Comparison of ENCODE assay signal across 8 cellular contexts in genomic region chr6:118719351-118720124, GRCh38.
DNase-seq lines count a peak whose midpoint lies in the region; ATAC-seq and TF ChIP-seq lines count a peak whose summit lies in the region.

No MANE protein-coding gene starts in this region.

- peaks cover 19% of the 10 kb centered on the region for H3K4me1 ChIP-seq in SJCRH30
- no peaks in the 10 kb centered on the region for H3K4me1 ChIP-seq in uterus
- no peaks in the 10 kb centered on the region for H3K4me1 ChIP-seq in ascending aorta

- DNase-seq in SJCRH30 = peak; percentile 65 to 74
- DNase-seq in nephron progenitor cell = no peak
- DNase-seq in uterus = no peak
- DNase-seq in NCI-H128 (lab: John Stamatoyannopoulos, UW; ENCODE audit: unreplicated experiment) = no peak
- no peak for DNase-seq in ascending aorta (ENCODE audit: low spot score in 2 of 2)
- DNase-seq in T1000 (lab: John Stamatoyannopoulos, UW) = no peak

- H3K36me3 ChIP-seq in SJCRH30 = no peaks in the 10 kb centered on the region
- H3K36me3 ChIP-seq in uterus = no peaks in the 10 kb centered on the region
- no peaks in the 10 kb centered on the region for H3K36me3 ChIP-seq in ascending aorta

- no peak overlapping the region for H3K4me3 Mint-ChIP-seq in nephron progenitor cell

- H3K9me3 Mint-ChIP-seq in nephron progenitor cell = no peaks in the 10 kb centered on the region

- ATAC-seq in GM18858 (IDR thresholded peaks at IDR 0.05; ENCODE audit: unreplicated experiment) = peak; percentile 38
- peak; percentile 50 for ATAC-seq in HG02588 (IDR thresholded peaks at IDR 0.05; ENCODE audit: unreplicated experiment)

- H3K4me3 ChIP-seq in SJCRH30 (peak overlapping the region; percentile 13), uterus (no peak overlapping the region), ascending aorta (no peak overlapping the region)

- H3K27ac Mint-ChIP-seq in nephron progenitor cell = peak overlapping the region; percentile 90

- H3K27ac ChIP-seq in SJCRH30 (peak overlapping the region; percentile 15; the same call in 1 of the 2 replicates), uterus (no peak overlapping the region), ascending aorta (no peak overlapping the region)

- no peaks in the 10 kb centered on the region for H3K27me3 ChIP-seq in SJCRH30
- no peaks in the 10 kb centered on the region for H3K27me3 ChIP-seq in uterus
- H3K27me3 ChIP-seq in ascending aorta = no peaks in the 10 kb centered on the region

- TF ChIP-seq POLR2A in uterus (IDR thresholded peaks at IDR 0.05) = no peak

- H3K9me3 ChIP-seq in SJCRH30 (replicated peaks) (no peaks in the 10 kb centered on the region), uterus (no peaks in the 10 kb centered on the region), ascending aorta (no peaks in the 10 kb centered on the region)

- intact Hi-C loops in uterus (cut with DNase I; ENCODE audit: low total_unique reads) (no loop called here), ascending aorta (cut with DNase I) (no loop called here)

- H3K27me3 Mint-ChIP-seq in nephron progenitor cell (ENCODE audit: low read depth, poor library complexity) = peaks cover 6% of the 10 kb centered on the region

- no peak for TF ChIP-seq CTCF in nephron progenitor cell (IDR thresholded peaks at IDR 0.05)
- TF ChIP-seq CTCF in uterus (IDR thresholded peaks at IDR 0.05) = no peak
- TF ChIP-seq CTCF in ascending aorta (IDR thresholded peaks at IDR 0.05) = no peak

- H3K4me1 Mint-ChIP-seq in nephron progenitor cell = peaks cover 17% of the 10 kb centered on the region

- H3K36me3 Mint-ChIP-seq in nephron progenitor cell (ENCODE audit: low read depth) = no peaks in the 10 kb centered on the region

Comparison
In these comparisons a context has a peak if more than half of its experiments do, and no peak if none do; other contexts are left out.
1. DNase-seq: peak in SJCRH30 (2 of 2); none in nephron progenitor cell (single experiment), uterus (0 of 2), NCI-H128 (single experiment), ascending aorta (0 of 2) and T1000 (single experiment).